ENCODE assay signal across 1 cellular context in genomic region chr16:58629681-58630640, GRCh38.
TF ChIP-seq lines count a peak whose summit lies in the region.

Gene CNOT1, minus strand, starts transcription at chr16:58629826. Its CDS starts 30,489 bp downstream, at chr16:58599337.

TF ChIP-seq in HEK293, 187 proteins besides CTCF, POLR2A, EP300 and RAD21 (continued from another document and continues in another):
- TF ChIP-seq HIC1 (tag by site-specific recombination; IDR thresholded peaks at IDR 0.05): no peak
- no peak for TF ChIP-seq ZNF155 (tag by site-specific recombination; IDR thresholded peaks at IDR 0.05)
- no peak for TF ChIP-seq ZNF585B (tag by site-specific recombination; IDR thresholded peaks at IDR 0.05)
- no peak for TF ChIP-seq ZSCAN5A (tag by site-specific recombination; IDR thresholded peaks at IDR 0.05)
- no peak for TF ChIP-seq GLI2 (tag by site-specific recombination; IDR thresholded peaks at IDR 0.05; ENCODE audit: borderline replicate concordance, low read depth)
- TF ChIP-seq ZNF223 (tag by site-specific recombination; IDR thresholded peaks at IDR 0.05): no peak
- no peak for TF ChIP-seq ZNF311 (tag by site-specific recombination; IDR thresholded peaks at IDR 0.05; ENCODE audit: borderline replicate concordance)
- TF ChIP-seq ZNF529 (tag by site-specific recombination; IDR thresholded peaks at IDR 0.05; ENCODE audit: insufficient replicate concordance): no peak
- TF ChIP-seq ZNF791 (tag by site-specific recombination; IDR thresholded peaks at IDR 0.05): no peak
- 0 out of 2 replicates have a peak, but pooled peaks have one; percentile 26 for TF ChIP-seq GLIS1 (tag by site-specific recombination; IDR thresholded peaks at IDR 0.05)
- TF ChIP-seq ZNF600 (tag by site-specific recombination; IDR thresholded peaks at IDR 0.05): peak; percentile 40; the same call in 1 of the 2 replicates
- no peak for TF ChIP-seq ZNF146 (tag by site-specific recombination; IDR thresholded peaks at IDR 0.05)
- peak; percentile 47 for TF ChIP-seq SETDB1 (IDR thresholded peaks at IDR 0.05; ENCODE audit: insufficient read length, low read length)
- no peak for TF ChIP-seq ZNF211 (tag by site-specific recombination; IDR thresholded peaks at IDR 0.05; ENCODE audit: low read depth)
- no peak for TF ChIP-seq ZNF404 (tag by site-specific recombination; IDR thresholded peaks at IDR 0.05)
- TF ChIP-seq ZBTB17 (tag by site-specific recombination; IDR thresholded peaks at IDR 0.05): peak; percentile 98
- no peak for TF ChIP-seq ZNF138 (tag by site-specific recombination; IDR thresholded peaks at IDR 0.05; ENCODE audit: borderline replicate concordance)
- TF ChIP-seq ZNF248 (tag by site-specific recombination; IDR thresholded peaks at IDR 0.05): no peak
- no peak for TF ChIP-seq ZNF544 (tag by site-specific recombination; IDR thresholded peaks at IDR 0.05)
- 0 out of 2 replicates have a peak, but pooled peaks have one; percentile 28 for TF ChIP-seq REPIN1 (tag by site-specific recombination; IDR thresholded peaks at IDR 0.05; ENCODE audit: low read depth)
- TF ChIP-seq GLIS2 (tag by site-specific recombination; IDR thresholded peaks at IDR 0.05): peak; percentile 92
- TF ChIP-seq ZNF596 (tag by site-specific recombination; IDR thresholded peaks at IDR 0.05): no peak
- no peak for TF ChIP-seq ZNF423 (tag by site-specific recombination; IDR thresholded peaks at IDR 0.05)
- no peak; the same call in 1 of the 2 replicates for TF ChIP-seq KLF1 (tag by site-specific recombination; IDR thresholded peaks at IDR 0.05)
- no peak for TF ChIP-seq ZNF707 (tag by site-specific recombination; IDR thresholded peaks at IDR 0.05)
- TF ChIP-seq ZNF645 (tag by site-specific recombination; IDR thresholded peaks at IDR 0.05): no peak
- no peak for TF ChIP-seq ZNF658 (tag by site-specific recombination; IDR thresholded peaks at IDR 0.05)
- no peak for TF ChIP-seq ZBTB6 (tag by site-specific recombination; IDR thresholded peaks at IDR 0.05)
- no peak for TF ChIP-seq PRDM1 (tag by site-specific recombination; IDR thresholded peaks at IDR 0.05)
- peak; percentile 81 for TF ChIP-seq ZBTB48 (tag by site-specific recombination; IDR thresholded peaks at IDR 0.05)
- no peak; the same call in 1 of the 2 replicates for TF ChIP-seq ZNF513 (tag by site-specific recombination; IDR thresholded peaks at IDR 0.05)
- no peak for TF ChIP-seq ZNF776 (tag by site-specific recombination; IDR thresholded peaks at IDR 0.05; ENCODE audit: borderline replicate concordance)
- no peak for TF ChIP-seq TSHZ1 (tag by site-specific recombination; IDR thresholded peaks at IDR 0.05; ENCODE audit: borderline replicate concordance)
- no peak for TF ChIP-seq ZNF280D (tag by site-specific recombination; IDR thresholded peaks at IDR 0.05)
- TF ChIP-seq KLF9 (tag by site-specific recombination; IDR thresholded peaks at IDR 0.05; ENCODE audit: low read depth): peak; percentile 29; the same call in 1 of the 2 replicates
- no peak for TF ChIP-seq ZNF354C (tag by site-specific recombination; IDR thresholded peaks at IDR 0.05; ENCODE audit: borderline replicate concordance, low read depth)
- TF ChIP-seq ZNF624 (tag by site-specific recombination; IDR thresholded peaks at IDR 0.05): no peak
- no peak; the same call in none of the 2 replicates for TF ChIP-seq ZNF24 (tag by site-specific recombination; IDR thresholded peaks at IDR 0.05)
- TF ChIP-seq KLF16 (tag by site-specific recombination; IDR thresholded peaks at IDR 0.05): peak; percentile 40; the same call in 1 of the 2 replicates
- no peak for TF ChIP-seq ZNF362 (tag by site-specific recombination; IDR thresholded peaks at IDR 0.05)
- TF ChIP-seq ZNF169 (tag by site-specific recombination; IDR thresholded peaks at IDR 0.05): no peak
- TF ChIP-seq ZNF677 (tag by site-specific recombination; IDR thresholded peaks at IDR 0.05): no peak
- TF ChIP-seq ZNF398 (tag by site-specific recombination; IDR thresholded peaks at IDR 0.05): no peak
- no peak for TF ChIP-seq ATF2 (tag by site-specific recombination; IDR thresholded peaks at IDR 0.05; ENCODE audit: low read depth)
